8 cellular contexts compared by ENCODE assay signal in the genomic region with DNA sequence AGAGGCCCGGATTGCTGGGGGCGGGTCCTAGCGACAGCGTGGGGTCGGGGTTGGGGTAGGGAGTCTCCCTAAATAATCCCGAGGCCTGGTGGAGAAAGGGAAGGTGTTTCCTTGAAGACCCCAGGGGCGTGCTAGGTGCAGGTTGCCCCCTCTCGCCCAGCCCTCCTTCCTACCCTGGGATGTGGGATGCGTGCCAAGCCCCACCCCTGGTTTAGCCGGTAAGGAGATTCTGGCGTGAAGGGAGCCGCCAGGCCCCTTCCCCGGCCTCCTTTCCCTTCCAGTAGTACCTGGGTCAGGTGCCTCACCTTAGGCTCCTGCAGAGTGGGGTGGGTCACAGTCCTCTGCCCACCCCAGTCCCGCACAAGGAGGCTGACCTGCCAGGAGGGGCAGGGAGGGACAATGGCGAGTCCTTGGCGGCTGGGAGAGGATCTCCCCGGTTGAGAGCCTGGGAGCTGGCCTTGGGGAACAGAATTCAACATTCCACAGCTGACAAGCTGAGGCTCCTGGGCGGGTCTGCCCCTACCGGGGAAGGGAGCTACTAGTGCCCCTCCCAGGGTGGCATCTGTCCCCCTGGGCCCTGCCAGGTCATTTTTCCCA. TPM values are rescaled to one million over a fixed set of nuclear protein-coding genes. Genes with fewer than 3 reads are reported as not detected.
DNase-seq lines count a peak whose midpoint lies in the region; ATAC-seq and TF ChIP-seq lines count a peak whose summit lies in the region.

No MANE protein-coding gene starts in this region.

- 0 out of 2 replicates have a peak, but pooled peaks cover 4% of the 10 kb centered on the region for H3F3A ChIP-seq in SU-DHL-6 (ENCODE audit: insufficient read depth)

- H3K4me1 Mint-ChIP-seq in natural killer cell, result peaks cover 33 to 64% of the 10 kb centered on the region in 2 donors

- no peak for DNase-seq in GM12864 (ENCODE audit: low read depth)
- no peak for DNase-seq in natural killer cell
- DNase-seq in NCI-H1436 treated with DMSO at 0.1 percent for 48 hours (lab: John Stamatoyannopoulos, UW), result no peak

- H3K4me2 ChIP-seq in SU-DHL-6 (ENCODE audit: low read depth, low read length, poor library complexity, severe bottlenecking), result peak overlapping the region; percentile 82

- peak overlapping the region; percentile 72 to 84 for H3K27ac Mint-ChIP-seq in natural killer cell

- H3K4me3 ChIP-seq in GM12864 (ENCODE audit: low read depth, low read length), result peak overlapping the region; percentile 76
- H3K4me3 ChIP-seq in SU-DHL-6 (ENCODE audit: insufficient read depth, low read length, poor library complexity, severe bottlenecking), result peak overlapping the region; percentile 59

- H3K9me3 ChIP-seq in SU-DHL-6 (ENCODE audit: insufficient read depth, low read length), result no peaks in the 10 kb centered on the region

- no peaks in the 10 kb centered on the region for H3K79me2 ChIP-seq in SU-DHL-6 (ENCODE audit: insufficient read depth, low read length)

- no peaks in the 10 kb centered on the region for H3K9me3 Mint-ChIP-seq in natural killer cell

- H3K27ac ChIP-seq in 22Rv1 (peak overlapping the region; percentile 57), SU-DHL-6 (ENCODE audit: low read depth, low read length) (no peak overlapping the region)

- H3K9me2 ChIP-seq in SU-DHL-6 (replicated peaks; ENCODE audit: insufficient read depth, low read length), result no peaks in the 10 kb centered on the region

- peak overlapping the region; percentile 62 for H3K9ac ChIP-seq in SU-DHL-6 (ENCODE audit: low read length)

- peak overlapping the region; percentile 94 for H2AFZ ChIP-seq in SU-DHL-6 (ENCODE audit: low read depth, low read length, severe bottlenecking)

- H4K20me1 ChIP-seq in SU-DHL-6 (ENCODE audit: low read depth, low read length), result no peaks in the 10 kb centered on the region

- ATAC-seq in esophagus mucosa (peak; percentile 2), natural killer cell (no peak), GM18502 (IDR thresholded peaks at IDR 0.05; ENCODE audit: poor library complexity, unreplicated experiment) (no peak), GM21526 (IDR thresholded peaks at IDR 0.05; ENCODE audit: low FRiP score, unreplicated experiment) (no peak)

- no peaks in the 10 kb centered on the region for H3K27me3 Mint-ChIP-seq in natural killer cell (ENCODE audit: low read depth in 2 of 2)

- H3K4me3 Mint-ChIP-seq in natural killer cell, result peak overlapping the region; percentile 83

- intact Hi-C loops in natural killer cell (cut with micrococcal nuclease), result no loop called here

- no peak for TF ChIP-seq CTCF in 22Rv1 (IDR thresholded peaks at IDR 0.05)
- no peak for TF ChIP-seq CTCF in GM12864 (IDR thresholded peaks at IDR 0.05; ENCODE audit: low read depth, low read length, missing control alignments)
- no peak for TF ChIP-seq CTCF in SU-DHL-6 (IDR thresholded peaks at IDR 0.05; ENCODE audit: insufficient read depth, low read length, poor library complexity, severe bottlenecking)
- no peak for TF ChIP-seq CTCF in natural killer cell (IDR thresholded peaks at IDR 0.05)

- H3K27me3 ChIP-seq in SU-DHL-6 (ENCODE audit: low read length), result no peaks in the 10 kb centered on the region

- no peaks in the 10 kb centered on the region for H3K36me3 Mint-ChIP-seq in natural killer cell

- H3K36me3 ChIP-seq in SU-DHL-6 (ENCODE audit: low read length), result no peaks in the 10 kb centered on the region

RNA-seq across cellular contexts. Expression of gene TSPAN17, which starts 0.7 kb away (rescaled TPM):
- total RNA-seq in esophagus mucosa (24.0 TPM), natural killer cell (10 to 100 TPM; 24.1 to 29.4 (median 24.6) TPM)

RNA-seq across cellular contexts. Expression of gene EIF4E1B, which starts 17.5 kb away (rescaled TPM):
- not detected for total RNA-seq in esophagus mucosa
- total RNA-seq in natural killer cell, result not detected

RNA-seq across cellular contexts. Expression of gene SNCB, which starts 17.6 kb away (rescaled TPM):
- total RNA-seq in esophagus mucosa, result not detected
- not detected for total RNA-seq in natural killer cell

RNA-seq across cellular contexts. Expression of gene GPRIN1, which starts 38.0 kb away (rescaled TPM):
- 1.9 TPM for total RNA-seq in esophagus mucosa
- total RNA-seq in natural killer cell, result 1 to 10 TPM in 2 of 3 donors, under 1 TPM in 1; 0.92 to 1.5 (median 1.3) TPM
